In the genomic region with DNA sequence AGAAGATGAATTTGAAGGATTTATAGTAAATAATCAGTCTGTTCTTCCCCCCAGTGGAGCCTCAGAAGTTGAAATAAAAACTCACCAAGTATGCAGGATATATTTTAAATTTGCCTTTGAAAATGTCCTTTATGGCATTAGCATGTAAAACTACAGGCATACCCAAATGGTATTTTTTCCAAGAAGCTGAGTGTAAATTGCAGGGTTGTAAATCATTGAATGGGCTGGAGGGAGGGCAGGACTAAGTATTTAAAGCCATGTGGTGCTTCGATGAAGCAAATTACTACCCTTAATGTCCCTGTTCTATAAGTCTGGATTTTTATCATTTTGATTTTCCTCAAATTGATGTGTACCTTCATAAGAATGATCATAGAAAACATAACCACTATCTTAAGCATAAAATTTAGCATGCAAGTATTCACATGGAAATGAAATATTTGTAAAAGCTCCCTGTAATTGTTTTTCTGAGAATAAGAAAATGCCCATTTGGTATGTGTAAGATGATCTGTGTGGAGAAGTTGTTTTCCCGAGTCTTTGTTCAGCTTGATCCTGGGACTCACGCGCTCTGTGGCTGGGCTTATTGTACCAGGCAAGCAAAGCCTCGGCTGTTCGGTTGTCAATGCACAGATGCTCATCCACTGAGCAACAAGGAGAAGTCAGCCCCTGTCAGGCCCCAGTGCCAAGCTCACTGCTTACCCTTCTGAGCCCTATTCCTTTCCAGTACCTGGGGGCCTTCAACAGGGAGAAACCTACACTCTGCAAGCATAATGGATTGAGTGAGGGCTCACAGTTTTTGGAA, we compare ENCODE assay signal across 23 cellular contexts.
A peak's percentile ranks its signal among the peaks of the same experiment; 100 is the strongest.
DNase-seq lines count a peak whose midpoint lies in the region; ATAC-seq lines count a peak whose summit lies in the region.
"Had no signal": no experiment of that assay in that cellular context is flagged by ENCODE, and none has a peak within 500 bp of the region (broad histone marks: within the 10 kb centered on the region; RNA-seq: fewer than 3 reads in every experiment).

No MANE protein-coding gene starts in this region.

- H3K27me3 Mint-ChIP-seq in activated T-helper 17 cell treated with anti-CD3 and anti-CD28 coated beads, Interleukin-2, amount 50 U/mL, for 72 hours = no peaks in the 10 kb centered on the region
- H3K27me3 Mint-ChIP-seq: memory B cell; naive thymus-derived CD4-positive, alpha-beta T cell had no signal

- H2AFZ ChIP-seq in neuronal stem cell (ENCODE audit: low read length) = peak overlapping the region; percentile 65

- H3K9me3 Mint-ChIP-seq in activated T-helper 17 cell treated with anti-CD3 and anti-CD28 coated beads, Interleukin-2, amount 50 U/mL, for 72 hours = peaks cover 5% of the 10 kb centered on the region
- H3K9me3 Mint-ChIP-seq: activated CD4-positive, alpha-beta memory T cell treated with anti-CD3 and anti-CD28 coated beads for 36 hours; memory B cell; stimulated activated effector memory CD8-positive, alpha-beta T cell treated with anti-CD3 and anti-CD28 coated beads, Interleukin-12 subunit alpha, Interleukin-12 subunit beta, amount 100 ng/mL, for 72 hours had no signal

- H3K14ac ChIP-seq in neuronal stem cell (ENCODE audit: low read length) = no peak overlapping the region

- no peak overlapping the region for H3K4ac ChIP-seq in neuronal stem cell (ENCODE audit: low read length)

- H3K9ac ChIP-seq in neuronal stem cell (ENCODE audit: low read depth, low read length, poor library complexity) = no peak overlapping the region
- H3K9ac ChIP-seq: KMS-11, SK-N-SH had no signal

- no peak for ATAC-seq in activated T-helper 17 cell treated with anti-CD3 and anti-CD28 coated beads, Interleukin-2, amount 50 U/mL, for 72 hours (replicated peaks)
- ATAC-seq in GM19351 (IDR thresholded peaks at IDR 0.05; ENCODE audit: unreplicated experiment) = no peak
- ATAC-seq: gastrocnemius medialis; naive thymus-derived CD4-positive, alpha-beta T cell; stimulated activated effector memory CD8-positive, alpha-beta T cell treated with anti-CD3 and anti-CD28 coated beads, Interleukin-12 subunit alpha, Interleukin-12 subunit beta, amount 100 ng/mL, for 72 hours had no signal

- H3K36me3 Mint-ChIP-seq in activated T-helper 17 cell treated with anti-CD3 and anti-CD28 coated beads, Interleukin-2, amount 50 U/mL, for 72 hours (ENCODE audit: low read depth) = no peaks in the 10 kb centered on the region
- H3K36me3 Mint-ChIP-seq: activated CD4-positive, alpha-beta memory T cell treated with anti-CD3 and anti-CD28 coated beads for 36 hours; memory B cell; stimulated activated effector memory CD8-positive, alpha-beta T cell treated with anti-CD3 and anti-CD28 coated beads, Interleukin-12 subunit alpha, Interleukin-12 subunit beta, amount 100 ng/mL, for 72 hours had no signal

- H3K9me3 ChIP-seq in neuronal stem cell (replicated peaks in 1 of 2; ENCODE audit: control insufficient read depth in 2 of 2, insufficient read depth in 1 of 2, low read depth in 1 of 2, low read length in 2 of 2) = no peaks in the 10 kb centered on the region
- H3K9me3 ChIP-seq: adrenal gland, gastrocnemius medialis, SK-N-SH, thyroid gland had no signal

- no peaks in the 10 kb centered on the region for H3K27me3 ChIP-seq in neuronal stem cell (ENCODE audit: control insufficient read depth in 3 of 3, insufficient read depth in 3 of 3, low read depth in 1 of 3, low read length in 3 of 3)
- H3K27me3 ChIP-seq: gastrocnemius medialis, thyroid gland had no signal

- no peak overlapping the region for H3K27ac ChIP-seq in neuronal stem cell (replicated peaks; ENCODE audit: low read length)
- H3K27ac ChIP-seq: adrenal gland, KMS-11, thyroid gland had no signal

- H3K4me3 Mint-ChIP-seq in activated T-helper 17 cell treated with anti-CD3 and anti-CD28 coated beads, Interleukin-2, amount 50 U/mL, for 72 hours = no peak overlapping the region
- H3K4me3 Mint-ChIP-seq: activated CD4-positive, alpha-beta memory T cell treated with anti-CD3 and anti-CD28 coated beads for 36 hours; memory B cell; naive thymus-derived CD4-positive, alpha-beta T cell; stimulated activated effector memory CD8-positive, alpha-beta T cell treated with anti-CD3 and anti-CD28 coated beads, Interleukin-12 subunit alpha, Interleukin-12 subunit beta, amount 100 ng/mL, for 72 hours had no signal

- no CpG with 5 or more reads among the region's 6 CpGs for WGBS in neuronal stem cell (ENCODE audit: extremely low coverage in 2 of 2, insufficient read length in 2 of 2, insufficient replicate concordance in 1 of 2), 2 donors

- H3K27ac Mint-ChIP-seq in activated T-helper 17 cell treated with anti-CD3 and anti-CD28 coated beads, Interleukin-2, amount 50 U/mL, for 72 hours = no peak overlapping the region
- H3K27ac Mint-ChIP-seq: activated CD4-positive, alpha-beta memory T cell treated with anti-CD3 and anti-CD28 coated beads for 36 hours; memory B cell; naive thymus-derived CD4-positive, alpha-beta T cell; stimulated activated effector memory CD8-positive, alpha-beta T cell treated with anti-CD3 and anti-CD28 coated beads, Interleukin-12 subunit alpha, Interleukin-12 subunit beta, amount 100 ng/mL, for 72 hours had no signal

- DNase-seq in COLO668 (lab: John Stamatoyannopoulos, UW; ENCODE audit: unreplicated experiment) = peak; percentile 27
- peak; percentile 43 to 83 for DNase-seq in NCI-H524 (lab: John Stamatoyannopoulos, UW)
- DNase-seq in fibroblast of peridontal ligament (ENCODE audit: extremely low read depth) = peak; percentile 15
- no peak for DNase-seq in neuronal stem cell (ENCODE audit: low spot score)
- DNase-seq in NCI-H187 treated with DMSO at 0.1 percent for 48 hours (lab: John Stamatoyannopoulos, UW) = no peak
- DNase-seq in DMS79 treated with DMSO at 0.1 percent for 48 hours (lab: John Stamatoyannopoulos, UW) = no peak
- DNase-seq: activated CD4-positive, alpha-beta memory T cell treated with anti-CD3 and anti-CD28 coated beads for 36 hours; activated CD4-positive, CD25-positive, alpha-beta regulatory T cell; adrenal gland; central memory CD4-positive, alpha-beta T cell; erythroblast; gastrocnemius medialis; H7; kidney glomerular epithelial cell; naive thymus-derived CD4-positive, alpha-beta T cell; NCI-H1105; SK-N-SH; thyroid gland had no signal

- H4K91ac ChIP-seq in neuronal stem cell (ENCODE audit: low read depth, low read length, poor library complexity) = no peak overlapping the region

- H3K79me1 ChIP-seq in neuronal stem cell (ENCODE audit: low read depth, low read length) = no peaks in the 10 kb centered on the region

- H3K36me3 ChIP-seq in neuronal stem cell (replicated peaks in 1 of 2; ENCODE audit: control insufficient read depth in 2 of 2, insufficient read depth in 2 of 2, low read length in 2 of 2) = no peaks in the 10 kb centered on the region
- H3K36me3 ChIP-seq: adrenal gland, gastrocnemius medialis, thyroid gland had no signal

- H3K18ac ChIP-seq in neuronal stem cell (ENCODE audit: low read length) = no peak overlapping the region

- H2BK5ac ChIP-seq in neuronal stem cell (ENCODE audit: low read length) = no peak overlapping the region

- peaks cover 3 to 8% of the 10 kb centered on the region in 2 donors for H3K4me1 ChIP-seq in neuronal stem cell (ENCODE audit: control insufficient read depth in 2 of 2, insufficient read depth in 1 of 2, low read depth in 1 of 2, low read length in 2 of 2)
- H3K4me1 ChIP-seq: adrenal gland had no signal

- no peak overlapping the region for H3K4me3 ChIP-seq in neuronal stem cell (ENCODE audit: low read length in 2 of 2)
- H3K4me3 ChIP-seq: adrenal gland, gastrocnemius medialis, thyroid gland had no signal

- H3K4me2 ChIP-seq in neuronal stem cell (ENCODE audit: insufficient read depth, low read length, poor library complexity, severe bottlenecking) = no peak overlapping the region
- H3K4me2 ChIP-seq: KMS-11, SK-N-SH had no signal

- no peak overlapping the region for H4K8ac ChIP-seq in neuronal stem cell (ENCODE audit: low read depth, low read length)

- no peak overlapping the region for H2BK12ac ChIP-seq in neuronal stem cell (ENCODE audit: low read length)

- no peak overlapping the region for H2BK15ac ChIP-seq in neuronal stem cell (ENCODE audit: low read length)

- H3K23ac ChIP-seq in neuronal stem cell (ENCODE audit: low read depth, low read length, poor library complexity) = no peak overlapping the region

- no peaks in the 10 kb centered on the region for H3K4me1 Mint-ChIP-seq in activated T-helper 17 cell treated with anti-CD3 and anti-CD28 coated beads, Interleukin-2, amount 50 U/mL, for 72 hours
- H3K4me1 Mint-ChIP-seq: stimulated activated effector memory CD8-positive, alpha-beta T cell treated with anti-CD3 and anti-CD28 coated beads, Interleukin-12 subunit alpha, Interleukin-12 subunit beta, amount 100 ng/mL, for 72 hours had no signal

- H2AK5ac ChIP-seq in neuronal stem cell (ENCODE audit: low read depth, low read length) = no peak overlapping the region

- H2BK120ac ChIP-seq in neuronal stem cell (ENCODE audit: low read depth, low read length) = no peak overlapping the region

Comparison
In these comparisons a context has a peak if more than half of its experiments do, and no peak if none do; other contexts are left out.
1. DNase-seq: peak in COLO668 (single experiment), NCI-H524 (2 of 2) and fibroblast of peridontal ligament (single experiment); none in neuronal stem cell (single experiment), NCI-H187 treated with DMSO at 0.1 percent for 48 hours (single experiment) and DMS79 treated with DMSO at 0.1 percent for 48 hours (single experiment).